ENCODE assay signal across 1 cellular context in the genomic region with DNA sequence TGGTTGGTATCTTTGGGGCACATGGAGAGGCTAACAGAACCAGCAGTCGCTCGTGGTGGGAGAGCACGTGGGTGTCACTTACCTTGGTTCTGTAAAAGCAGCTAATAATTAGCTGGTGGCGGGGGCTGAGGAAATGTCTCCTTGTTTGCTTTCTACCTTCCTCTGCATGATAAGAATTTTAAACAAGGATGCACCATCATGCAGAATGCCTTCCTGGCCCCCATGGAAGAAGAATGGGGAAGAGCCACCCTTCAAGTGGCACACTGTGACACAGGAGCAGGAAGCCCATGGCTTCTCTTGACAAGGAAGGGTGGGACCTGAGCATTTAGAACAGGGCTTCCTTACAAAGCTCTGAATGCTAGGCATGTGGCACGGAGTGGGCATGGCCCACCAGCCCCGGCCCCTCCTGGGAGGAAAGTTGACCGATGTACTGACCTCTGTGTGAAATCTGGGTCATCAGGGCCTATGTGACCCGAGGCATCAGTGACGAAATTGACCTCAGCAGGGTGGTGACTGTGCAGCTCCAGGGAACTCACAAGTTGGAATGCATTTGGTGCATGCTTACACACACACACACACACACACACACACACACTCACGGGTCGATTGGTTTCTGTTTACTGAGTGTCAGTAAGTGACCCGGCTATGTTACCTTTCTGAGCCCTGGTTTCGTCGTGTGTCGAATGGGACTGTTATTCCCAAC.
TF ChIP-seq lines count a peak whose summit lies in the region.

No MANE protein-coding gene starts in this region.

TF ChIP-seq in HepG2, 621 proteins besides CTCF, POLR2A, EP300 and RAD21 (continued from another document and continues in another):
- TF ChIP-seq, protein P1, sequence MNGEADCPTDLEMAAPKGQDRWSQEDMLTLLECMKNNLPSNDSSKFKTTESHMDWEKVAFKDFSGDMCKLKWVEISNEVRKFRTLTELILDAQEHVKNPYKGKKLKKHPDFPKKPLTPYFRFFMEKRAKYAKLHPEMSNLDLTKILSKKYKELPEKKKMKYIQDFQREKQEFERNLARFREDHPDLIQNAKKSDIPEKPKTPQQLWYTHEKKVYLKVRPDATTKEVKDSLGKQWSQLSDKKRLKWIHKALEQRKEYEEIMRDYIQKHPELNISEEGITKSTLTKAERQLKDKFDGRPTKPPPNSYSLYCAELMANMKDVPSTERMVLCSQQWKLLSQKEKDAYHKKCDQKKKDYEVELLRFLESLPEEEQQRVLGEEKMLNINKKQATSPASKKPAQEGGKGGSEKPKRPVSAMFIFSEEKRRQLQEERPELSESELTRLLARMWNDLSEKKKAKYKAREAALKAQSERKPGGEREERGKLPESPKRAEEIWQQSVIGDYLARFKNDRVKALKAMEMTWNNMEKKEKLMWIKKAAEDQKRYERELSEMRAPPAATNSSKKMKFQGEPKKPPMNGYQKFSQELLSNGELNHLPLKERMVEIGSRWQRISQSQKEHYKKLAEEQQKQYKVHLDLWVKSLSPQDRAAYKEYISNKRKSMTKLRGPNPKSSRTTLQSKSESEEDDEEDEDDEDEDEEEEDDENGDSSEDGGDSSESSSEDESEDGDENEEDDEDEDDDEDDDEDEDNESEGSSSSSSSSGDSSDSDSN (CRISPR knock-in tag; IDR thresholded peaks at IDR 0.05) = peak; percentile 51; the same call in 1 of the 2 replicates
- TF ChIP-seq ZNF660 (CRISPR knock-in tag; IDR thresholded peaks at IDR 0.05; ENCODE audit: borderline replicate concordance, low read depth) (no peak), TGIF2 (CRISPR knock-in tag; IDR thresholded peaks at IDR 0.05) (no peak), MAFF (IDR thresholded peaks at IDR 0.05; ENCODE audit: low read depth, low read length) (no peak), ZBTB44 (CRISPR knock-in tag; IDR thresholded peaks at IDR 0.05) (no peak), ZBTB10 (CRISPR knock-in tag; IDR thresholded peaks at IDR 0.05; ENCODE audit: borderline replicate concordance) (no peak), ZBTB38 (CRISPR knock-in tag; IDR thresholded peaks at IDR 0.05) (no peak), U2AF1 (optimal IDR thresholded peaks at IDR 0.05; ENCODE audit: low read depth, low read length) (no peak), GATAD1 (CRISPR knock-in tag; IDR thresholded peaks at IDR 0.05) (no peak), KLF11 (CRISPR knock-in tag; IDR thresholded peaks at IDR 0.05) (no peak), ZBTB40 (IDR thresholded peaks at IDR 0.05) (no peak), ZBTB40 (CRISPR knock-in tag; IDR thresholded peaks at IDR 0.05) (peak; percentile 53), PATZ1 (CRISPR knock-in tag; IDR thresholded peaks at IDR 0.05) (peak; percentile 37; the same call in 1 of the 2 replicates), SETDB1 (CRISPR knock-in tag; IDR thresholded peaks at IDR 0.05; ENCODE audit: borderline replicate concordance) (no peak), ZNF280B (CRISPR knock-in tag; IDR thresholded peaks at IDR 0.05; ENCODE audit: borderline replicate concordance) (0 out of 2 replicates have a peak, but pooled peaks have one; percentile 33), KDM6A (CRISPR knock-in tag; IDR thresholded peaks at IDR 0.05; ENCODE audit: low read depth) (0 out of 2 replicates have a peak, but pooled peaks have one; percentile 14), SNAPC5 (CRISPR knock-in tag; IDR thresholded peaks at IDR 0.05; ENCODE audit: borderline replicate concordance) (no peak), SNRNP70 (IDR thresholded peaks at IDR 0.05; ENCODE audit: low read depth, low read length) (no peak), ZBTB42 (CRISPR knock-in tag; IDR thresholded peaks at IDR 0.05) (no peak), ZNF703 (CRISPR knock-in tag; IDR thresholded peaks at IDR 0.05; ENCODE audit: borderline replicate concordance) (no peak)
- TF ChIP-seq, protein P2, sequence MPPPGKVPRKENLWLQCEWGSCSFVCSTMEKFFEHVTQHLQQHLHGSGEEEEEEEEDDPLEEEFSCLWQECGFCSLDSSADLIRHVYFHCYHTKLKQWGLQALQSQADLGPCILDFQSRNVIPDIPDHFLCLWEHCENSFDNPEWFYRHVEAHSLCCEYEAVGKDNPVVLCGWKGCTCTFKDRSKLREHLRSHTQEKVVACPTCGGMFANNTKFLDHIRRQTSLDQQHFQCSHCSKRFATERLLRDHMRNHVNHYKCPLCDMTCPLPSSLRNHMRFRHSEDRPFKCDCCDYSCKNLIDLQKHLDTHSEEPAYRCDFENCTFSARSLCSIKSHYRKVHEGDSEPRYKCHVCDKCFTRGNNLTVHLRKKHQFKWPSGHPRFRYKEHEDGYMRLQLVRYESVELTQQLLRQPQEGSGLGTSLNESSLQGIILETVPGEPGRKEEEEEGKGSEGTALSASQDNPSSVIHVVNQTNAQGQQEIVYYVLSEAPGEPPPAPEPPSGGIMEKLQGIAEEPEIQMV (CRISPR knock-in tag; IDR thresholded peaks at IDR 0.05; ENCODE audit: low read depth) = no peak
- TF ChIP-seq, protein P3, sequence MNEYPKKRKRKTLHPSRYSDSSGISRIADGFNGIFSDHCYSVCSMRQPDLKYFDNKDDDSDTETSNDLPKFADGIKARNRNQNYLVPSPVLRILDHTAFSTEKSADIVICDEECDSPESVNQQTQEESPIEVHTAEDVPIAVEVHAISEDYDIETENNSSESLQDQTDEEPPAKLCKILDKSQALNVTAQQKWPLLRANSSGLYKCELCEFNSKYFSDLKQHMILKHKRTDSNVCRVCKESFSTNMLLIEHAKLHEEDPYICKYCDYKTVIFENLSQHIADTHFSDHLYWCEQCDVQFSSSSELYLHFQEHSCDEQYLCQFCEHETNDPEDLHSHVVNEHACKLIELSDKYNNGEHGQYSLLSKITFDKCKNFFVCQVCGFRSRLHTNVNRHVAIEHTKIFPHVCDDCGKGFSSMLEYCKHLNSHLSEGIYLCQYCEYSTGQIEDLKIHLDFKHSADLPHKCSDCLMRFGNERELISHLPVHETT (CRISPR knock-in tag; conservative IDR thresholded peaks at IDR 0.05) = no peak
- TF ChIP-seq, protein P4, sequence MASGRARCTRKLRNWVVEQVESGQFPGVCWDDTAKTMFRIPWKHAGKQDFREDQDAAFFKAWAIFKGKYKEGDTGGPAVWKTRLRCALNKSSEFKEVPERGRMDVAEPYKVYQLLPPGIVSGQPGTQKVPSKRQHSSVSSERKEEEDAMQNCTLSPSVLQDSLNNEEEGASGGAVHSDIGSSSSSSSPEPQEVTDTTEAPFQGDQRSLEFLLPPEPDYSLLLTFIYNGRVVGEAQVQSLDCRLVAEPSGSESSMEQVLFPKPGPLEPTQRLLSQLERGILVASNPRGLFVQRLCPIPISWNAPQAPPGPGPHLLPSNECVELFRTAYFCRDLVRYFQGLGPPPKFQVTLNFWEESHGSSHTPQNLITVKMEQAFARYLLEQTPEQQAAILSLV (CRISPR knock-in tag; IDR thresholded peaks at IDR 0.05; ENCODE audit: borderline replicate concordance) = no peak
